Comparison of ENCODE assay signal across 8 cellular contexts in genomic region chr4:186676531-186677158, GRCh38. TPM values are rescaled to one million over a fixed set of nuclear protein-coding genes. Genes with fewer than 3 reads are reported as not detected.
A peak's percentile ranks its signal among the peaks of the same experiment; 100 is the strongest.
DNase-seq lines count a peak whose midpoint lies in the region; ATAC-seq and TF ChIP-seq lines count a peak whose summit lies in the region.
"Had no signal": no experiment of that assay in that cellular context is flagged by ENCODE, and none has a peak within 500 bp of the region (broad histone marks: within the 10 kb centered on the region; RNA-seq: fewer than 3 reads in every experiment).

No MANE protein-coding gene starts in this region.

- 0% methylated on average over 1 of the region's 1 CpG for WGBS in mammary epithelial cell (ENCODE audit: low coverage, missing lambda C conversion rate)

- H4K20me1 ChIP-seq in mammary epithelial cell (ENCODE audit: insufficient read depth, low read length), result peaks cover 15% of the 10 kb centered on the region

- H3K9me3 ChIP-seq in mammary epithelial cell (replicated peaks; ENCODE audit: insufficient read depth, low read length), result no peaks in the 10 kb centered on the region
- no peaks in the 10 kb centered on the region for H3K9me3 ChIP-seq in upper lobe of right lung

- BruUV-seq in mammary epithelial cell (replicated peaks; lab: Mats Ljungman, UMichigan), result no TSS peak

- no peak overlapping the region for H2AFZ ChIP-seq in mammary epithelial cell (ENCODE audit: low read depth, low read length)

- CTCF ChIA-PET in mammary epithelial cell (lab: Charles Lee; ENCODE audit: low non-redundant PET), result interaction anchor here (0.6 kb wide), 1 partner anchor 18 kb away, joined by 4 read pairs; no protein-coding TSS in a partner anchor

- H3K9ac ChIP-seq in mammary epithelial cell (ENCODE audit: insufficient read depth, low read length), result no peak overlapping the region

- H3K27me3 ChIP-seq in mammary epithelial cell (ENCODE audit: insufficient read depth, low read length) (no peaks in the 10 kb centered on the region), upper lobe of right lung (no peaks in the 10 kb centered on the region)

- no peak for TF ChIP-seq CTCF in mammary epithelial cell (conservative IDR thresholded peaks at IDR 0.05 in 1 of 2, IDR thresholded peaks at IDR 0.05 in 1 of 2; ENCODE audit: extremely low read depth in 1 of 2, insufficient read depth in 1 of 2, low read depth in 1 of 2, low read length in 2 of 2)
- no peak for TF ChIP-seq CTCF in upper lobe of right lung (IDR thresholded peaks at IDR 0.05)

- peak; percentile 89 for ATAC-seq in upper lobe of right lung
- no peak for ATAC-seq in GM18868 (IDR thresholded peaks at IDR 0.05; ENCODE audit: unreplicated experiment)
- no peak for ATAC-seq in GM21390 (IDR thresholded peaks at IDR 0.05; ENCODE audit: unreplicated experiment)

- H3K36me3 ChIP-seq in mammary epithelial cell (ENCODE audit: insufficient read depth, low read length), result peaks cover 4% of the 10 kb centered on the region
- H3K36me3 ChIP-seq in upper lobe of right lung, result no peaks in the 10 kb centered on the region

- peak; percentile 34 for DNase-seq in HS-5 (ENCODE audit: low read depth)
- peak; percentile 81 for DNase-seq in mammary epithelial cell
- peak; percentile 96 for DNase-seq in kidney tubule cell (ENCODE audit: low spot score)
- no peak for DNase-seq in upper lobe of right lung
- DNase-seq in cerebellar nuclear complex (lab: John Stamatoyannopoulos, UW), result no peak
- DNase-seq: activated naive CD8-positive, alpha-beta T cell treated with anti-CD3 and anti-CD28 coated beads, Interleukin-2, amount 10 ng/mL, durations not matched to agents 7 days and 5 days had no signal

- no peak overlapping the region for H3K4me3 ChIP-seq in mammary epithelial cell (replicated peaks in 1 of 3; ENCODE audit: insufficient read depth in 1 of 3, low read depth in 2 of 3, low read length in 3 of 3)
- no peak overlapping the region for H3K4me3 ChIP-seq in upper lobe of right lung

- intact Hi-C loops in mammary epithelial cell (cut with micrococcal nuclease), result no loop called here
- intact Hi-C loops in upper lobe of right lung (cut with DNase I), result no loop called here

- in situ Hi-C loops in mammary epithelial cell (cut with MboI; ENCODE audit: low sequenced_read_pairs in 2 of 2), result no loop called here

- H3K4me2 ChIP-seq in mammary epithelial cell (ENCODE audit: insufficient read depth, low read depth, low read length), result peak overlapping the region; percentile 16

- peak overlapping the region; percentile 53 for H3K27ac ChIP-seq in mammary epithelial cell (ENCODE audit: insufficient read depth, low read depth, low read length)
- no peak overlapping the region for H3K27ac ChIP-seq in upper lobe of right lung

- H3K79me2 ChIP-seq in mammary epithelial cell (ENCODE audit: insufficient read depth, low read length), result peaks cover 95% of the 10 kb centered on the region

- H3K4me1 ChIP-seq in mammary epithelial cell (ENCODE audit: insufficient read depth, low read length) (peaks cover 17% of the 10 kb centered on the region), upper lobe of right lung (no peaks in the 10 kb centered on the region)

- dilution Hi-C loops in mammary epithelial cell (cut with HindIII; ENCODE audit: low sequenced_read_pairs), result no loop called here

RNA-seq across cellular contexts. Expression of gene FAT1, which starts 47.0 kb away (rescaled TPM):
- total RNA-seq in mammary epithelial cell (1,000 to 10,000 TPM in 1 of 2 donors, 100 to 1,000 TPM in 1; 773 to 1,267 TPM), upper lobe of right lung (84.3 TPM)
- polyA plus RNA-seq in mammary epithelial cell, result 307 TPM
- polyA minus RNA-seq in mammary epithelial cell, result 1,946 TPM
- total RNA-seq: activated naive CD8-positive, alpha-beta T cell treated with anti-CD3 and anti-CD28 coated beads, Interleukin-2, amount 10 ng/mL, durations not matched to agents 7 days and 5 days had no signal

Comparison
In these comparisons a context has a peak if more than half of its experiments do, and no peak if none do; other contexts are left out.
1. DNase-seq: peak in HS-5 (single experiment), mammary epithelial cell (single experiment) and kidney tubule cell (single experiment); none in upper lobe of right lung (single experiment) and cerebellar nuclear complex (0 of 2).